9 cellular contexts compared by ENCODE assay signal in the genomic region with DNA sequence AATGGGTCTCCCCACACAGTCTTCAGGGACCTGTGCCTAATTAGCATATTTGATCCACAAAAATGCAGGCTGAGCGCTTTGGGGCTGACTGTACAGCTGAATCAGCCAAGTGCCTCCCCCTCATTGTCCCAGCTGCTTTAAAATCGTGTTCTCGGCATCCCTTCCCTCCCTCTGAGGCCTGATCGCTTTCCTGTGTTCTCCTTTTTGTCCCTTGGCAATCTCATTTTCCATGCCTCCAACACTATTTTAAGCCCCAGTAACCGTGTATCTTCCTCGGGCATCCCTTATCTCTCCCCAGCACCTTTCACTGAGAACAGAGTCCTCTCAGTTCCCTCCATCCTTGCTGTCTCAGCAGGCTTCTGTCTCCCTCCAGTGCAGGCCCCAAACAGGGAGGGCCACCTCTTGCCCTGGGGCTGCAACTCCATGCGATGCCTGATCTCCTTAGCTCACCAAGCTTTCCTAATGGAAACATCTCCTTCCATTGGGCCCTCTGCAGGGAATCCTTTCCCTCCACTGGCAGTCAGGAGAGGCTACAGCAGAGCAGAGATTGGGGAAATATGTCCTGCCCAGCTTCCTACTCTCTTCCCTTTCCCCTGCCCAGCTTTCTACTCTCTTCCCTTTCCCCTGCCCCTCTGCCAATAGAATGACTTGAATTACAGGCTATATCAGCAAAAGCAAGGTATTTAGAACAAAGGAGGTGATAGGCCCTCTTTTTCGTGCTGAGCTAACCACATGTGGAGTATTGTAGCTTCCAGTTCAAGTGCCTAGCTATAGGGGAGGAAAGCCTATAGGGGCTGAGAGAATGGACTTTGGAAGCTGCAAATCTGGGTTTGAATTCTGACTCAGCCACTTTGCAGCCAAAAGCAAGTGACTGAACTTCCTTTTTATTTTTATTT. TPM values are rescaled to one million over a fixed set of nuclear protein-coding genes. Genes with fewer than 3 reads are reported as not detected.
DNase-seq lines count a peak whose midpoint lies in the region; ATAC-seq and TF ChIP-seq lines count a peak whose summit lies in the region.
"Had no signal": no experiment of that assay in that cellular context is flagged by ENCODE, and none has a peak within 500 bp of the region (broad histone marks: within the 10 kb centered on the region; RNA-seq: fewer than 3 reads in every experiment).

No MANE protein-coding gene starts in this region.

- H3K27ac Mint-ChIP-seq in WTC11: peak overlapping the region; percentile 19; the same call in 1 of the 2 replicates

- CTCF ChIA-PET in WTC11 (lab: Charles Lee): interaction anchor here (0.9 to 1.6 kb wide), 3 partner anchors 9 to 91 kb away, joined by 3 to 10 read pairs (median 6); no protein-coding TSS in a partner anchor

- H3K4me1 Mint-ChIP-seq in WTC11: peaks cover 8% of the 10 kb centered on the region

- ATAC-seq in WTC11 (peak; percentile 74), HG03159 (IDR thresholded peaks at IDR 0.05; ENCODE audit: unreplicated experiment) (no peak)

- H3K4me1 ChIP-seq in rectal smooth muscle tissue (ENCODE audit: control insufficient read depth, insufficient read depth, low read length): peaks cover 4% of the 10 kb centered on the region

- H3K27ac ChIP-seq in rectal smooth muscle tissue (ENCODE audit: low read depth, low read length): peak overlapping the region; percentile 11

- peak; percentile 90 for DNase-seq in GM03348 (ENCODE audit: low spot score)
- DNase-seq in WTC11 (ENCODE audit: low spot score): no peak
- peak in 37 of 42 donors; percentile 18 to 88 (median 53) for DNase-seq in head of caudate nucleus
- DNase-seq in activated CD4-positive, CD25-positive, alpha-beta regulatory T cell treated with anti-CD3 and anti-CD28 coated beads, Interleukin-2, amount 50 U/mL, for 72 hours: no peak
- no peak for DNase-seq in activated naive CD4-positive, alpha-beta T cell (lab: John Stamatoyannopoulos, UW)
- no peak for DNase-seq in mucosa of gallbladder (ENCODE audit: low spot score)
- DNase-seq: activated T-cell treated with anti-CD3 and anti-CD28 coated beads, Interleukin-2, amount 50 U/mL, for 1 hour had no signal

- H3K9me3 Mint-ChIP-seq in WTC11: no peaks in the 10 kb centered on the region

- H3K36me3 ChIP-seq in rectal smooth muscle tissue (ENCODE audit: control insufficient read depth, insufficient read depth, low read length): no peaks in the 10 kb centered on the region

- H3K36me3 Mint-ChIP-seq in WTC11: no peaks in the 10 kb centered on the region

- H3K9ac ChIP-seq in rectal smooth muscle tissue (ENCODE audit: low read length): no peak overlapping the region

- no peak overlapping the region for H3K4me3 ChIP-seq in rectal smooth muscle tissue (ENCODE audit: low read length)

- POLR2A ChIA-PET in WTC11 (lab: Charles Lee): interaction anchor here (0.6 to 1.0 kb wide), 3 partner anchors 15 to 238 kb away, joined by 3 to 6 read pairs (median 5); no protein-coding TSS in a partner anchor

- H3K27me3 Mint-ChIP-seq in WTC11 (ENCODE audit: low read depth): no peaks in the 10 kb centered on the region

- H3K4me3 Mint-ChIP-seq in WTC11: no peak overlapping the region

- H3K27me3 ChIP-seq in rectal smooth muscle tissue (ENCODE audit: control insufficient read depth, insufficient read depth, low read length): no peaks in the 10 kb centered on the region

- intact Hi-C loops in head of caudate nucleus (cut with DNase I): no loop called here

- no peak for TF ChIP-seq CTCF in WTC11 (IDR thresholded peaks at IDR 0.05)

TF ChIP-seq in WTC11, 78 proteins besides CTCF, POLR2A, EP300 and RAD21 (continues in another document):
- TF ChIP-seq GRHL2 (CRISPR knock-in tag; IDR thresholded peaks at IDR 0.05; ENCODE audit: insufficient replicate concordance, severe bottlenecking): no peak
- no peak for TF ChIP-seq SMAD3 (CRISPR knock-in tag; IDR thresholded peaks at IDR 0.05; ENCODE audit: borderline replicate concordance)
- no peak for TF ChIP-seq HMGA2 (CRISPR knock-in tag; IDR thresholded peaks at IDR 0.05)
- TF ChIP-seq SOX15 (CRISPR knock-in tag; IDR thresholded peaks at IDR 0.05): no peak
- no peak for TF ChIP-seq E2F5 (CRISPR knock-in tag; IDR thresholded peaks at IDR 0.05)
- TF ChIP-seq FOXK1 (CRISPR knock-in tag; IDR thresholded peaks at IDR 0.05): no peak
- TF ChIP-seq ESRRA (CRISPR knock-in tag; IDR thresholded peaks at IDR 0.05; ENCODE audit: borderline replicate concordance): no peak
- TF ChIP-seq NFYB (CRISPR knock-in tag; conservative IDR thresholded peaks at IDR 0.05; ENCODE audit: low read depth): no peak
- TF ChIP-seq SMAD4 (CRISPR knock-in tag; IDR thresholded peaks at IDR 0.05): no peak
- TF ChIP-seq ZNF671 (CRISPR knock-in tag; IDR thresholded peaks at IDR 0.05): no peak
- TF ChIP-seq, protein P1, sequence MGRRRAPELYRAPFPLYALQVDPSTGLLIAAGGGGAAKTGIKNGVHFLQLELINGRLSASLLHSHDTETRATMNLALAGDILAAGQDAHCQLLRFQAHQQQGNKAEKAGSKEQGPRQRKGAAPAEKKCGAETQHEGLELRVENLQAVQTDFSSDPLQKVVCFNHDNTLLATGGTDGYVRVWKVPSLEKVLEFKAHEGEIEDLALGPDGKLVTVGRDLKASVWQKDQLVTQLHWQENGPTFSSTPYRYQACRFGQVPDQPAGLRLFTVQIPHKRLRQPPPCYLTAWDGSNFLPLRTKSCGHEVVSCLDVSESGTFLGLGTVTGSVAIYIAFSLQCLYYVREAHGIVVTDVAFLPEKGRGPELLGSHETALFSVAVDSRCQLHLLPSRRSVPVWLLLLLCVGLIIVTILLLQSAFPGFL (CRISPR knock-in tag; IDR thresholded peaks at IDR 0.05; ENCODE audit: borderline replicate concordance): no peak
- TF ChIP-seq ZNF425 (CRISPR knock-in tag; conservative IDR thresholded peaks at IDR 0.05): no peak
- TF ChIP-seq, protein P2, sequence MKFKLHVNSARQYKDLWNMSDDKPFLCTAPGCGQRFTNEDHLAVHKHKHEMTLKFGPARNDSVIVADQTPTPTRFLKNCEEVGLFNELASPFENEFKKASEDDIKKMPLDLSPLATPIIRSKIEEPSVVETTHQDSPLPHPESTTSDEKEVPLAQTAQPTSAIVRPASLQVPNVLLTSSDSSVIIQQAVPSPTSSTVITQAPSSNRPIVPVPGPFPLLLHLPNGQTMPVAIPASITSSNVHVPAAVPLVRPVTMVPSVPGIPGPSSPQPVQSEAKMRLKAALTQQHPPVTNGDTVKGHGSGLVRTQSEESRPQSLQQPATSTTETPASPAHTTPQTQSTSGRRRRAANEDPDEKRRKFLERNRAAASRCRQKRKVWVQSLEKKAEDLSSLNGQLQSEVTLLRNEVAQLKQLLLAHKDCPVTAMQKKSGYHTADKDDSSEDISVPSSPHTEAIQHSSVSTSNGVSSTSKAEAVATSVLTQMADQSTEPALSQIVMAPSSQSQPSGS (CRISPR knock-in tag; IDR thresholded peaks at IDR 0.05; ENCODE audit: borderline replicate concordance, low read depth): no peak
- no peak for TF ChIP-seq USF2 (CRISPR knock-in tag; IDR thresholded peaks at IDR 0.05)
- TF ChIP-seq ZNF138 (CRISPR knock-in tag; conservative IDR thresholded peaks at IDR 0.05): no peak

RNA-seq across cellular contexts. Expression of gene UQCR10, which starts 13.9 kb away (rescaled TPM):
- 119 to 140 TPM (median 131 TPM) in 3 replicates for total RNA-seq in WTC11 (2021)
- total RNA-seq in mucosa of gallbladder: 106 TPM

RNA-seq across cellular contexts. Expression of gene ZMAT5, which starts 14.2 kb away (rescaled TPM):
- total RNA-seq in WTC11 (2021): 13.4 to 17.3 TPM (median 17.2 TPM) in 3 replicates
- total RNA-seq in mucosa of gallbladder: 18.7 TPM

RNA-seq across cellular contexts. Expression of gene ASCC2, which starts 57.0 kb away (rescaled TPM):
- total RNA-seq in WTC11 (2021) (42.2 to 43.9 TPM (median 43.6 TPM) in 3 replicates), mucosa of gallbladder (60.7 TPM)

Comparison
In these comparisons a context has a peak if more than half of its experiments do, and no peak if none do; other contexts are left out.
1. DNase-seq: peak in GM03348 (single experiment) and head of caudate nucleus (37 of 42); none in WTC11 (single experiment), activated CD4-positive, CD25-positive, alpha-beta regulatory T cell treated with anti-CD3 and anti-CD28 coated beads, Interleukin-2, amount 50 U/mL, for 72 hours (single experiment), activated naive CD4-positive, alpha-beta T cell (0 of 4) and mucosa of gallbladder (single experiment).